ENCODE assay signal across 1 cellular context in the genomic region with DNA sequence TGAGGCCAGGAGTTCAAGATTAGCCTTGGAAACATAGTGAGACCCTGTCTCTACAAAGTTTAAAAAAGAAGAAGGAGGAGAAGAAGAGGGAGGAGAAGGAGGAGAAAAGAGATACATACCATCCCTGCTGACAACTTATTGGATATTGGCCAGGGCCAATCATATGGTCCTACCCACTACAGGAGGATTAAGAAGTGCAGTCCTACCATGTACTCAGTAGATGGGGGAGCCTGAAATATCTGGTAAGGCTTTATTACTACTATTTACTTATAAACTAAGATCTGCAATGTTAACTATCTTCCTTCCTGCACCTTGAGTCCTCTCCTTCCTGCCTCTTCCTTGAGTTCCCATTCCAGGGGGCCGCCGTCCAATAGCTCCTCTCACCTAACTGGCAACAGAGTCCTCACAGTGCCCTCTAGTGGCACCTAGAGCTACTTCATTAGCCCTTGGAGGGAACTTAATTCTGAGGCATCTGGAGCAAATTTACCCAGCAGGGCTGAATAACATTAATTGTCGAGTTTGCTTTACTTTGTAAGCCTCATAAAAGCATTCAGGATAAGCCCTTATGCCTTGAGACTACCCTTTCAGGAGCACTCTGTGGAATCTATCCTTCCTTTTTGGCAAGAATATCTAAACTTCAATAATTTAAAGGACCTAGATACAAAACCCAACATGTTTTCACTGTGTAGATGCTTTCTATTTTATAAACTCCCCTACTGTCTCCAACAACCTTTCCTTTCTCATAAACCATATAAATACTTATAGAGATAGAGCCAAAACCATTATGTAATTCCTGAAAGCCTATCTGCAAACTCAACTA.
TF ChIP-seq lines count a peak whose summit lies in the region.

No MANE protein-coding gene starts in this region.

TF ChIP-seq in GM12878, 131 proteins besides CTCF, POLR2A, EP300 and RAD21 (continued from another document):
- TF ChIP-seq, protein P1, sequence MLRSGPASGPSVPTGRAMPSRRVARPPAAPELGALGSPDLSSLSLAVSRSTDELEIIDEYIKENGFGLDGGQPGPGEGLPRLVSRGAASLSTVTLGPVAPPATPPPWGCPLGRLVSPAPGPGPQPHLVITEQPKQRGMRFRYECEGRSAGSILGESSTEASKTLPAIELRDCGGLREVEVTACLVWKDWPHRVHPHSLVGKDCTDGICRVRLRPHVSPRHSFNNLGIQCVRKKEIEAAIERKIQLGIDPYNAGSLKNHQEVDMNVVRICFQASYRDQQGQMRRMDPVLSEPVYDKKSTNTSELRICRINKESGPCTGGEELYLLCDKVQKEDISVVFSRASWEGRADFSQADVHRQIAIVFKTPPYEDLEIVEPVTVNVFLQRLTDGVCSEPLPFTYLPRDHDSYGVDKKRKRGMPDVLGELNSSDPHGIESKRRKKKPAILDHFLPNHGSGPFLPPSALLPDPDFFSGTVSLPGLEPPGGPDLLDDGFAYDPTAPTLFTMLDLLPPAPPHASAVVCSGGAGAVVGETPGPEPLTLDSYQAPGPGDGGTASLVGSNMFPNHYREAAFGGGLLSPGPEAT (IDR thresholded peaks at IDR 0.05; ENCODE audit: low read depth), result no peak
- TF ChIP-seq IKZF2 (IDR thresholded peaks at IDR 0.05) (0 out of 4 replicates have a peak, but pooled peaks of 1 of the 2 experiments have one; percentile 33), TAF1 (IDR thresholded peaks at IDR 0.05; ENCODE audit: borderline replicate concordance, low read depth, low read length) (no peak), RB1 (IDR thresholded peaks at IDR 0.05; ENCODE audit: borderline replicate concordance) (0 out of 2 replicates have a peak, but pooled peaks have one; percentile 49), CHD1 (IDR thresholded peaks at IDR 0.05; ENCODE audit: low read depth, low read length) (no peak), SMARCA5 (IDR thresholded peaks at IDR 0.05) (0 out of 2 replicates have a peak, but pooled peaks have one; percentile 14), EED (IDR thresholded peaks at IDR 0.05; ENCODE audit: low read depth) (peak; percentile 56), YY1 (IDR thresholded peaks at IDR 0.05; ENCODE audit: low read depth, low read length) (peak; percentile 49; the same call in 1 of the 2 replicates)
- TF ChIP-seq, protein P2, sequence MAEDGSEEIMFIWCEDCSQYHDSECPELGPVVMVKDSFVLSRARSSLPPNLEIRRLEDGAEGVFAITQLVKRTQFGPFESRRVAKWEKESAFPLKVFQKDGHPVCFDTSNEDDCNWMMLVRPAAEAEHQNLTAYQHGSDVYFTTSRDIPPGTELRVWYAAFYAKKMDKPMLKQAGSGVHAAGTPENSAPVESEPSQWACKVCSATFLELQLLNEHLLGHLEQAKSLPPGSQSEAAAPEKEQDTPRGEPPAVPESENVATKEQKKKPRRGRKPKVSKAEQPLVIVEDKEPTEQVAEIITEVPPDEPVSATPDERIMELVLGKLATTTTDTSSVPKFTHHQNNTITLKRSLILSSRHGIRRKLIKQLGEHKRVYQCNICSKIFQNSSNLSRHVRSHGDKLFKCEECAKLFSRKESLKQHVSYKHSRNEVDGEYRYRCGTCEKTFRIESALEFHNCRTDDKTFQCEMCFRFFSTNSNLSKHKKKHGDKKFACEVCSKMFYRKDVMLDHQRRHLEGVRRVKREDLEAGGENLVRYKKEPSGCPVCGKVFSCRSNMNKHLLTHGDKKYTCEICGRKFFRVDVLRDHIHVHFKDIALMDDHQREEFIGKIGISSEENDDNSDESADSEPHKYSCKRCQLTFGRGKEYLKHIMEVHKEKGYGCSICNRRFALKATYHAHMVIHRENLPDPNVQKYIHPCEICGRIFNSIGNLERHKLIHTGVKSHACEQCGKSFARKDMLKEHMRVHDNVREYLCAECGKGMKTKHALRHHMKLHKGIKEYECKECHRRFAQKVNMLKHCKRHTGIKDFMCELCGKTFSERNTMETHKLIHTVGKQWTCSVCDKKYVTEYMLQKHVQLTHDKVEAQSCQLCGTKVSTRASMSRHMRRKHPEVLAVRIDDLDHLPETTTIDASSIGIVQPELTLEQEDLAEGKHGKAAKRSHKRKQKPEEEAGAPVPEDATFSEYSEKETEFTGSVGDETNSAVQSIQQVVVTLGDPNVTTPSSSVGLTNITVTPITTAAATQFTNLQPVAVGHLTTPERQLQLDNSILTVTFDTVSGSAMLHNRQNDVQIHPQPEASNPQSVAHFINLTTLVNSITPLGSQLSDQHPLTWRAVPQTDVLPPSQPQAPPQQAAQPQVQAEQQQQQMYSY (CRISPR knock-in tag; IDR thresholded peaks at IDR 0.05), result no peak
- TF ChIP-seq, protein P3, sequence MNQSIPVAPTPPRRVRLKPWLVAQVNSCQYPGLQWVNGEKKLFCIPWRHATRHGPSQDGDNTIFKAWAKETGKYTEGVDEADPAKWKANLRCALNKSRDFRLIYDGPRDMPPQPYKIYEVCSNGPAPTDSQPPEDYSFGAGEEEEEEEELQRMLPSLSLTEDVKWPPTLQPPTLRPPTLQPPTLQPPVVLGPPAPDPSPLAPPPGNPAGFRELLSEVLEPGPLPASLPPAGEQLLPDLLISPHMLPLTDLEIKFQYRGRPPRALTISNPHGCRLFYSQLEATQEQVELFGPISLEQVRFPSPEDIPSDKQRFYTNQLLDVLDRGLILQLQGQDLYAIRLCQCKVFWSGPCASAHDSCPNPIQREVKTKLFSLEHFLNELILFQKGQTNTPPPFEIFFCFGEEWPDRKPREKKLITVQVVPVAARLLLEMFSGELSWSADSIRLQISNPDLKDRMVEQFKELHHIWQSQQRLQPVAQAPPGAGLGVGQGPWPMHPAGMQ (IDR thresholded peaks at IDR 0.05; ENCODE audit: borderline replicate concordance), result no peak
TF ChIP-seq in GM12878: peak in this region for 7.
